In genomic region chr3:183911087-183911486, GRCh38 we compare ENCODE assay signal across 29 cellular contexts.
"Had no signal": no experiment of that assay in that cellular context is flagged by ENCODE, and none has a peak within 500 bp of the region (broad histone marks: within the 10 kb centered on the region; RNA-seq: fewer than 3 reads in every experiment).

No MANE protein-coding gene starts in this region.

- H3K9me3 ChIP-seq: left lung, pancreas, prostate gland, sigmoid colon, spleen, suprapubic skin, thoracic aorta, tibial artery, upper lobe of right lung had no signal

- H3K4me3 Mint-ChIP-seq: immature natural killer cell; mesothelial cell of epicardium; natural killer cell; nephron progenitor cell; neural progenitor cell; stimulated activated memory B cell treated with anti-CD40 and anti-IgM and Interleukin-4, amounts not matched to agents 10 μg/mL and 1 μg/mL and 100 μg/mL, for 72 hours had no signal

- H3K4me1 Mint-ChIP-seq: immature natural killer cell; mesothelial cell of epicardium; naive B cell; natural killer cell; nephron progenitor cell; stimulated activated memory B cell treated with anti-CD40 and anti-IgM and Interleukin-4, amounts not matched to agents 10 μg/mL and 1 μg/mL and 100 μg/mL, for 72 hours had no signal

- FAIRE-seq: islet of Langerhans, kidney, pancreas, small intestine, urothelium cell line had no signal

- DNase-seq: hypothalamus; immature natural killer cell; kidney; left colon; left lung; mesendoderm; naive B cell; natural killer cell; nephron progenitor cell; pancreas; retina; right cardiac atrium; sigmoid colon; small intestine; spleen; stimulated activated CD4-positive, alpha-beta T cell treated with anti-CD3 and anti-CD28 coated beads, Interleukin-4, amount 100 ng/mL, for 24 hours; stimulated activated naive CD4-positive, alpha-beta T cell treated with Interleukin-2 at 50 U/mL for 16 hours; tibial artery; trophoblast cell; upper lobe of right lung had no signal

- H3K9ac ChIP-seq: neural progenitor cell had no signal

- H3K27ac ChIP-seq: left lung, neural progenitor cell, pancreas, prostate gland, sigmoid colon, spleen, suprapubic skin, thoracic aorta, tibial artery, upper lobe of right lung had no signal

- H3K4me1 ChIP-seq: left lung, neural progenitor cell, pancreas, prostate gland, sigmoid colon, spleen, suprapubic skin, tibial artery, upper lobe of right lung had no signal

- H3K36me3 Mint-ChIP-seq: immature natural killer cell; mesothelial cell of epicardium; naive B cell; natural killer cell; neural progenitor cell; stimulated activated memory B cell treated with anti-CD40 and anti-IgM and Interleukin-4, amounts not matched to agents 10 μg/mL and 1 μg/mL and 100 μg/mL, for 72 hours had no signal

- H3K4me3 ChIP-seq: left lung, lung, neural progenitor cell, pancreas, prostate gland, sigmoid colon, spleen, suprapubic skin, thoracic aorta, tibial artery, upper lobe of right lung had no signal

- ATAC-seq: left colon; left lung; natural killer cell; pancreas; right cardiac atrium; stimulated activated memory B cell treated with anti-CD40 and anti-IgM and Interleukin-4, amounts not matched to agents 10 μg/mL and 1 μg/mL and 100 μg/mL, for 72 hours; upper lobe of right lung had no signal

- H3K36me3 ChIP-seq: left lung, neural progenitor cell, pancreas, prostate gland, sigmoid colon, spleen, suprapubic skin, thoracic aorta, tibial artery, upper lobe of right lung had no signal

- H3K27me3 ChIP-seq: left lung, neural progenitor cell, pancreas, sigmoid colon, spleen, suprapubic skin, tibial artery, upper lobe of right lung had no signal

- H3K4me2 ChIP-seq: neural progenitor cell had no signal

- H3K9me3 Mint-ChIP-seq: immature natural killer cell; mesothelial cell of epicardium; natural killer cell; nephron progenitor cell; neural progenitor cell; stimulated activated memory B cell treated with anti-CD40 and anti-IgM and Interleukin-4, amounts not matched to agents 10 μg/mL and 1 μg/mL and 100 μg/mL, for 72 hours had no signal

- H3K27ac Mint-ChIP-seq: mesothelial cell of epicardium; naive B cell; natural killer cell; nephron progenitor cell; neural progenitor cell; stimulated activated memory B cell treated with anti-CD40 and anti-IgM and Interleukin-4, amounts not matched to agents 10 μg/mL and 1 μg/mL and 100 μg/mL, for 72 hours had no signal

- H2AFZ ChIP-seq: neural progenitor cell had no signal
